18 cellular contexts compared by ENCODE assay signal in the genomic region with DNA sequence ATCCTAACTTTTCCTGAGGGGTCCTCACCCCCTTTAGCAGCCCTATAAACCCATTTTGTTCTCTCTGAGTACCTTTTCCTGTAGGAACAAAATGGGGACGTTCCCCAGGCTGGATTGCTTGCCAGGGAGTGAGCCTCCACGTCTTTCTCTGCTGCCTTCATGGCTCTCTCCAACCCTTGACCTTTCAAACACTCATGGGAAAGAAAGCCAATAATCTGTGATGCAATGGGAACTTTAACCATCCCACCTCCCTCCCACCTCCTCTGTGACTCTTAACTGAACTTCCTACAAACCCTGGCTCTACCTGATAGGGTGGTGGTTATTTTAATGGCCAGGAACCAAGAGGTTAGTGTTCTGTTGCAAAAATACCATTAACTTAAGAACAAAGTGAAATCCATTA. TPM values are rescaled to one million over a fixed set of nuclear protein-coding genes. Genes with fewer than 3 reads are reported as not detected.
DNase-seq lines count a peak whose midpoint lies in the region; TF ChIP-seq lines count a peak whose summit lies in the region.
"Had no signal": no experiment of that assay in that cellular context is flagged by ENCODE, and none has a peak within 500 bp of the region (broad histone marks: within the 10 kb centered on the region; RNA-seq: fewer than 3 reads in every experiment).

No MANE protein-coding gene starts in this region.

- H3K27me3 Mint-ChIP-seq in CD14-positive monocyte (ENCODE audit: low read depth in 3 of 3) = peaks cover 0 to 5% (median 5%) of the 10 kb centered on the region in 3 donors
- peaks cover 9% of the 10 kb centered on the region for H3K27me3 Mint-ChIP-seq in brain
- peaks cover 23% of the 10 kb centered on the region for H3K27me3 Mint-ChIP-seq in mesothelial cell of epicardium (ENCODE audit: low read depth)

- DNase-seq in CD14-positive monocyte (ENCODE audit: low spot score) = no peak
- DNase-seq in HuH-7.5 (ENCODE audit: low spot score) = peak; percentile 52
- DNase-seq in mucosa of gallbladder (ENCODE audit: low spot score) = peak; percentile 17
- no peak for DNase-seq in mesothelial cell of epicardium (ENCODE audit: low spot score in 2 of 2, unreplicated experiment in 2 of 2)
- DNase-seq in activated CD4-positive, alpha-beta T cell treated with anti-CD3 and anti-CD28 coated beads for 48 hours = no peak
- DNase-seq in D341Med (ENCODE audit: low spot score) = no peak
- no peak for DNase-seq in activated CD4-positive, alpha-beta T cell treated with anti-CD3 and anti-CD28 coated beads, Interleukin-2, amount 50 U/mL, for 48 hours
- DNase-seq: CD8-positive, alpha-beta memory T cell; DND-41; IMR-90; Kasumi-1; MM.1S; NCI-H1417; NCI-H1930; NCI-H2171 treated with DMSO at 0.1 percent for 48 hours had no signal

- peaks cover 0 to 7% of the 10 kb centered on the region in 2 donors for H3K36me3 Mint-ChIP-seq in CD14-positive monocyte
- no peaks in the 10 kb centered on the region for H3K36me3 Mint-ChIP-seq in brain
- no peaks in the 10 kb centered on the region for H3K36me3 Mint-ChIP-seq in mesothelial cell of epicardium

- intact Hi-C loops in CD14-positive monocyte (cut with micrococcal nuclease) = no loop called here

- TF ChIP-seq CTCF in CD14-positive monocyte (IDR thresholded peaks at IDR 0.05) (no peak), brain (conservative IDR thresholded peaks at IDR 0.05) (no peak), mesothelial cell of epicardium (IDR thresholded peaks at IDR 0.05; ENCODE audit: unreplicated experiment) (no peak)

- H3K4me3 Mint-ChIP-seq in CD14-positive monocyte = no peak overlapping the region
- peak overlapping the region in 1 of 5 experiments; percentile 19 for H3K4me3 Mint-ChIP-seq in brain
- no peak overlapping the region for H3K4me3 Mint-ChIP-seq in mesothelial cell of epicardium
- H3K4me3 Mint-ChIP-seq: CD8-positive, alpha-beta memory T cell had no signal

- H3K9me3 Mint-ChIP-seq in CD14-positive monocyte = no peaks in the 10 kb centered on the region
- peaks cover 0 to 4% (median 0%) of the 10 kb centered on the region in 5 experiments for H3K9me3 Mint-ChIP-seq in brain
- no peaks in the 10 kb centered on the region for H3K9me3 Mint-ChIP-seq in mesothelial cell of epicardium
- H3K9me3 Mint-ChIP-seq: CD8-positive, alpha-beta memory T cell had no signal

- H3K27ac Mint-ChIP-seq in CD14-positive monocyte = peak overlapping the region in 5 of 7 donors; percentile 13 to 85 (median 60)
- peak overlapping the region in 4 of 5 experiments; percentile 22 to 99 (median 96) for H3K27ac Mint-ChIP-seq in brain
- no peak overlapping the region for H3K27ac Mint-ChIP-seq in mesothelial cell of epicardium
- H3K27ac Mint-ChIP-seq: CD8-positive, alpha-beta memory T cell had no signal

- H3K4me1 Mint-ChIP-seq in CD14-positive monocyte = peaks cover 54% of the 10 kb centered on the region
- peaks cover 53% of the 10 kb centered on the region for H3K4me1 Mint-ChIP-seq in brain
- peaks cover 39% of the 10 kb centered on the region for H3K4me1 Mint-ChIP-seq in mesothelial cell of epicardium

RNA-seq across cellular contexts. Expression of a gene that starts 2.8 kb away (rescaled TPM):
- under 1 TPM in 1 of 2 donors, not detected in 1; 0.30 TPM for polyA plus RNA-seq in CD14-positive monocyte
- polyA plus RNA-seq in brain (ENCODE audit: insufficient read depth, low read depth, low replicate concordance) = 12.4 TPM
- 3.5 TPM for total RNA-seq in mucosa of gallbladder
- 4.1 to 5.0 TPM (median 4.4 TPM) in 3 replicates for total RNA-seq in mesothelial cell of epicardium

RNA-seq across cellular contexts. Expression of a gene that starts 39.9 kb away (rescaled TPM):
- polyA plus RNA-seq in CD14-positive monocyte = under 1 TPM; 0.18 to 0.33 TPM
- 64.1 TPM for polyA plus RNA-seq in brain (ENCODE audit: insufficient read depth, low read depth, low replicate concordance)
- not detected for total RNA-seq in mucosa of gallbladder
- total RNA-seq in mesothelial cell of epicardium = not detected in 3 replicates
- total RNA-seq: CD8-positive, alpha-beta memory T cell; IMR-90; NCI-H460 had no signal
- polyA plus RNA-seq: BJ, IMR-90 had no signal

Comparison
In these comparisons a context has a peak if more than half of its experiments do, and no peak if none do; other contexts are left out.
1. DNase-seq: peak in HuH-7.5 (single experiment) and mucosa of gallbladder (single experiment); none in CD14-positive monocyte (single experiment), mesothelial cell of epicardium (0 of 2), activated CD4-positive, alpha-beta T cell treated with anti-CD3 and anti-CD28 coated beads for 48 hours (single experiment), D341Med (single experiment) and activated CD4-positive, alpha-beta T cell treated with anti-CD3 and anti-CD28 coated beads, Interleukin-2, amount 50 U/mL, for 48 hours (0 of 2).